Comparison of ENCODE assay signal across 20 cellular contexts in genomic region chr2:236286866-236287545, GRCh38. TPM values are rescaled to one million over a fixed set of nuclear protein-coding genes. Genes with fewer than 3 reads are reported as not detected.
DNase-seq lines count a peak whose midpoint lies in the region; TF ChIP-seq lines count a peak whose summit lies in the region.
"Had no signal": no experiment of that assay in that cellular context is flagged by ENCODE, and none has a peak within 500 bp of the region (broad histone marks: within the 10 kb centered on the region; RNA-seq: fewer than 3 reads in every experiment).

No MANE protein-coding gene starts in this region.

- DNase-seq in ELF-1 (ENCODE audit: low read depth, low spot score) (peak; percentile 36), NB4 (ENCODE audit: low read depth) (peak; percentile 27), choroid plexus epithelial cell (ENCODE audit: low read depth) (peak; percentile 7), osteocyte (ENCODE audit: extremely low spot score, unreplicated experiment) (peak; percentile 67), MM.1S (no peak), NCI-H2196 (lab: John Stamatoyannopoulos, UW; ENCODE audit: unreplicated experiment) (no peak), globus pallidus (ENCODE audit: low spot score) (no peak)
- DNase-seq: activated CD4-positive, alpha-beta T cell treated with anti-CD3 and anti-CD28 coated beads for 48 hours; activated T-cell treated with anti-CD3 and anti-CD28 coated beads, Interleukin-2, amount 50 U/mL, for 72 hours; CD4-positive, alpha-beta T cell; effector memory CD4-positive, alpha-beta T cell; left colon; natural killer cell; NCI-H1105 treated with DMSO at 0.1 percent for 48 hours; NCI-H446; stimulated activated naive CD8-positive, alpha-beta T cell treated with anti-CD3 and anti-CD28 coated beads, Interleukin-15, amount 100 ng/mL, for 72 hours had no signal

- TF ChIP-seq CTCF in NB4 (IDR thresholded peaks at IDR 0.05; ENCODE audit: low read depth, low read length) (no peak), choroid plexus epithelial cell (conservative IDR thresholded peaks at IDR 0.05; ENCODE audit: low read depth, low read length) (no peak), osteocyte (IDR thresholded peaks at IDR 0.05) (no peak), MM.1S (IDR thresholded peaks at IDR 0.05; ENCODE audit: low read length) (no peak)

- H3K27ac Mint-ChIP-seq in osteocyte (ENCODE audit: unreplicated experiment): no peak overlapping the region
- H3K27ac Mint-ChIP-seq: activated T-cell treated with anti-CD3 and anti-CD28 coated beads, Interleukin-2, amount 50 U/mL, for 72 hours; CD4-positive, alpha-beta T cell; natural killer cell; stimulated activated naive CD8-positive, alpha-beta T cell treated with anti-CD3 and anti-CD28 coated beads, Interleukin-15, amount 100 ng/mL, for 72 hours had no signal

- H3K27me3 ChIP-seq in MM.1S (replicated peaks; ENCODE audit: insufficient read depth, low read length): no peaks in the 10 kb centered on the region
- H3K27me3 ChIP-seq: ascending aorta had no signal

- no peaks in the 10 kb centered on the region for H3K9me2 ChIP-seq in MM.1S (replicated peaks; ENCODE audit: insufficient read depth, low read length)

- no peak overlapping the region for H3K4me3 Mint-ChIP-seq in osteocyte (ENCODE audit: unreplicated experiment)
- H3K4me3 Mint-ChIP-seq: activated T-cell treated with anti-CD3 and anti-CD28 coated beads, Interleukin-2, amount 50 U/mL, for 72 hours; CD4-positive, alpha-beta T cell; natural killer cell; stimulated activated naive CD8-positive, alpha-beta T cell treated with anti-CD3 and anti-CD28 coated beads, Interleukin-15, amount 100 ng/mL, for 72 hours had no signal

- H3K4me1 ChIP-seq in MM.1S (ENCODE audit: low read length): no peaks in the 10 kb centered on the region
- H3K4me1 ChIP-seq: ascending aorta had no signal

- peaks cover 5% of the 10 kb centered on the region for H3K4me1 Mint-ChIP-seq in osteocyte (ENCODE audit: unreplicated experiment)
- H3K4me1 Mint-ChIP-seq: natural killer cell; stimulated activated naive CD8-positive, alpha-beta T cell treated with anti-CD3 and anti-CD28 coated beads, Interleukin-15, amount 100 ng/mL, for 72 hours had no signal

- H2AFZ ChIP-seq in MM.1S (ENCODE audit: low read length): no peak overlapping the region

- peaks cover 10% of the 10 kb centered on the region for H3K36me3 Mint-ChIP-seq in osteocyte (ENCODE audit: unreplicated experiment)
- H3K36me3 Mint-ChIP-seq: natural killer cell had no signal

- no peaks in the 10 kb centered on the region for H3K36me3 ChIP-seq in MM.1S (replicated peaks; ENCODE audit: insufficient read depth, low read length)
- H3K36me3 ChIP-seq: ascending aorta had no signal

- no peaks in the 10 kb centered on the region for H3K79me2 ChIP-seq in MM.1S (ENCODE audit: low read length)

- no peak overlapping the region for H3K4me3 ChIP-seq in NB4 (ENCODE audit: low read depth, low read length)
- no peak overlapping the region for H3K4me3 ChIP-seq in choroid plexus epithelial cell (ENCODE audit: low read depth, low read length)
- no peak overlapping the region for H3K4me3 ChIP-seq in MM.1S (ENCODE audit: low read length)
- H3K4me3 ChIP-seq: ascending aorta had no signal

- H3K27me3 Mint-ChIP-seq in osteocyte (ENCODE audit: unreplicated experiment): no peaks in the 10 kb centered on the region

- H3K4me2 ChIP-seq in MM.1S (ENCODE audit: low read depth, low read length): no peak overlapping the region

- no peaks in the 10 kb centered on the region for H3F3A ChIP-seq in MM.1S (ENCODE audit: insufficient read depth, low read length)

- no peak overlapping the region for H3K27ac ChIP-seq in MM.1S (ENCODE audit: low read length)
- H3K27ac ChIP-seq: ascending aorta had no signal

- H4K20me1 ChIP-seq in MM.1S (ENCODE audit: insufficient read depth, low read length): no peaks in the 10 kb centered on the region

- H3K9me3 Mint-ChIP-seq in osteocyte (ENCODE audit: unreplicated experiment): peaks cover 22% of the 10 kb centered on the region
- H3K9me3 Mint-ChIP-seq: activated T-cell treated with anti-CD3 and anti-CD28 coated beads, Interleukin-2, amount 50 U/mL, for 72 hours; natural killer cell had no signal

- no peak overlapping the region for H3K9ac ChIP-seq in MM.1S (ENCODE audit: low read length)

- no peaks in the 10 kb centered on the region for H3K9me3 ChIP-seq in MM.1S (replicated peaks; ENCODE audit: insufficient read depth, low read length)

- no peak for TF ChIP-seq POLR2A in NB4 (IDR thresholded peaks at IDR 0.05; ENCODE audit: extremely low read depth, insufficient read length)

RNA-seq across cellular contexts. Expression of gene ASB18, which starts 22.8 kb away (rescaled TPM):
- total RNA-seq in osteocyte: not detected in 2 replicates
- total RNA-seq: activated T-cell treated with anti-CD3 and anti-CD28 coated beads, Interleukin-2, amount 50 U/mL, for 72 hours; ascending aorta; CD4-positive, alpha-beta T cell; HT-29; left colon; natural killer cell; sciatic nerve; T-helper 1 cell treated with Interleukin-12 subunit alpha and Interleukin-12 subunit beta and Interleukin-4 antibody, amounts not matched to agents 30 ng/mL and 1 ng/mL, for 36 hours had no signal

Comparison
In these comparisons a context has a peak if more than half of its experiments do, and no peak if none do; other contexts are left out.
1. DNase-seq: peak in ELF-1 (single experiment), NB4 (single experiment), choroid plexus epithelial cell (single experiment) and osteocyte (single experiment); none in MM.1S (single experiment), NCI-H2196 (single experiment) and globus pallidus (single experiment).